In genomic region chr14:36556811-36557433, GRCh38 we compare ENCODE assay signal across 1 cellular context.
TF ChIP-seq lines count a peak whose summit lies in the region.

No MANE protein-coding gene starts in this region.

TF ChIP-seq in GM23338, 12 proteins besides CTCF, POLR2A, EP300 and RAD21 (continued from another document):
- TF ChIP-seq ZNF462 (CRISPR knock-in tag; IDR thresholded peaks at IDR 0.05) = no peak
